5 cellular contexts compared by ENCODE assay signal in genomic region chr12:40874868-40875267, GRCh38.
"Had no signal": no experiment of that assay in that cellular context is flagged by ENCODE, and none has a peak within 500 bp of the region (broad histone marks: within the 10 kb centered on the region; RNA-seq: fewer than 3 reads in every experiment).

No MANE protein-coding gene starts in this region.

- H3K4me2 ChIP-seq: GM23338 had no signal

- ATAC-seq: GM23338, K562 had no signal

- H3K4me3 ChIP-seq: GM23338, K562 had no signal

- DNase-seq: H9, HCEC 1CT, IMR-90 had no signal

- H2AFZ ChIP-seq: GM23338 had no signal
